13 cellular contexts compared by ENCODE assay signal in genomic region chr6:138957903-138958302, GRCh38. TPM values are rescaled to one million over a fixed set of nuclear protein-coding genes. Genes with fewer than 3 reads are reported as not detected.
DNase-seq lines count a peak whose midpoint lies in the region; ATAC-seq and TF ChIP-seq lines count a peak whose summit lies in the region.
"Had no signal": no experiment of that assay in that cellular context is flagged by ENCODE, and none has a peak within 500 bp of the region (broad histone marks: within the 10 kb centered on the region; RNA-seq: fewer than 3 reads in every experiment).

No MANE protein-coding gene starts in this region.

- intact Hi-C loops in esophagus muscularis mucosa (cut with DNase I) (no loop called here), adrenal gland (cut with DNase I) (no loop called here)

- no peaks in the 10 kb centered on the region for H3F3A ChIP-seq in neural progenitor cell (ENCODE audit: low read depth)

- H3K27me3 ChIP-seq in esophagus muscularis mucosa (no peaks in the 10 kb centered on the region), adrenal gland (no peaks in the 10 kb centered on the region), neural progenitor cell (no peaks in the 10 kb centered on the region)

- H4K20me1 ChIP-seq in neural progenitor cell (ENCODE audit: low read depth) = peaks cover 31% of the 10 kb centered on the region

- H3K36me3 Mint-ChIP-seq in activated T-cell treated with anti-CD3 and anti-CD28 coated beads, Interleukin-2, amount 50 U/mL, for 4 hours (ENCODE audit: insufficient read depth) = peaks cover 7% of the 10 kb centered on the region
- H3K36me3 Mint-ChIP-seq in T-cell (peaks cover 12% of the 10 kb centered on the region), neural progenitor cell (peaks cover 3% of the 10 kb centered on the region)
- H3K36me3 Mint-ChIP-seq: IgD-negative memory B cell had no signal

- WGBS in esophagus muscularis mucosa = 42% methylated on average over 2 of the region's 2 CpGs
- WGBS in adrenal gland, 4 donors = 50 to 60% (median 56%) methylated on average over 2 of the region's 2 CpGs

- CTCF ChIA-PET in T-cell (lab: Charles Lee) = no interaction called here

- POLR2A ChIA-PET in T-cell (lab: Charles Lee) = interaction anchor here (0.5 to 0.6 kb wide), 2 partner anchors 14 to 345 kb away, joined by 3 to 4 read pairs; no protein-coding TSS in a partner anchor

- peak overlapping the region; percentile 9 for H3K4me3 Mint-ChIP-seq in activated T-cell treated with anti-CD3 and anti-CD28 coated beads, Interleukin-2, amount 50 U/mL, for 4 hours
- H3K4me3 Mint-ChIP-seq in T-cell (peak overlapping the region in 1 of 3 donors; percentile 24), neural progenitor cell (no peak overlapping the region)
- peak overlapping the region; percentile 30 to 47 for H3K4me3 Mint-ChIP-seq in stimulated activated naive CD8-positive, alpha-beta T cell treated with anti-CD3 and anti-CD28 coated beads, Interleukin-15, amount 100 ng/mL, for 72 hours
- H3K4me3 Mint-ChIP-seq: GM23338 had no signal

- no peak for TF ChIP-seq CTCF in esophagus muscularis mucosa (IDR thresholded peaks at IDR 0.05)
- TF ChIP-seq CTCF in adrenal gland (IDR thresholded peaks at IDR 0.05) = no peak
- no peak for TF ChIP-seq CTCF in neural progenitor cell (IDR thresholded peaks at IDR 0.05)

- peak overlapping the region; percentile 73 to 75 for H3K27ac Mint-ChIP-seq in T-cell
- peak overlapping the region; percentile 34 to 62 for H3K27ac Mint-ChIP-seq in stimulated activated naive CD8-positive, alpha-beta T cell treated with anti-CD3 and anti-CD28 coated beads, Interleukin-15, amount 100 ng/mL, for 72 hours
- no peak overlapping the region for H3K27ac Mint-ChIP-seq in neural progenitor cell

- no peak for DNase-seq in activated T-cell treated with anti-CD3 and anti-CD28 coated beads, Interleukin-2, amount 50 U/mL, for 4 hours
- DNase-seq in activated T-cell treated with anti-CD3 and anti-CD28 coated beads, Interleukin-2, amount 50 U/mL, for 48 hours = no peak
- DNase-seq in T-cell = no peak
- no peak for DNase-seq in esophagus muscularis mucosa (ENCODE audit: extremely low spot score)
- DNase-seq in stimulated activated naive CD8-positive, alpha-beta T cell treated with anti-CD3 and anti-CD28 coated beads, Interleukin-15, amount 100 ng/mL, for 72 hours = no peak
- no peak for DNase-seq in adrenal gland
- DNase-seq in neural progenitor cell (ENCODE audit: low spot score) = no peak
- DNase-seq: NCI-H1436; stimulated activated CD4-positive, alpha-beta T cell treated with anti-CD3 and anti-CD28 coated beads, Interleukin-4, amount 100 ng/mL, for 1 hour had no signal

- no peak for ATAC-seq in activated T-cell treated with anti-CD3 and anti-CD28 coated beads, Interleukin-2, amount 50 U/mL, for 4 hours
- ATAC-seq in T-cell (replicated peaks in 1 of 4) (peak in 2 of 4 experiments; percentile 32 to 46), HG03139 (IDR thresholded peaks at IDR 0.05; ENCODE audit: unreplicated experiment) (no peak)
- no peak for ATAC-seq in stimulated activated naive CD8-positive, alpha-beta T cell treated with anti-CD3 and anti-CD28 coated beads, Interleukin-15, amount 100 ng/mL, for 72 hours
- ATAC-seq: GM23338 had no signal

- H3K9me3 ChIP-seq in esophagus muscularis mucosa (no peaks in the 10 kb centered on the region), adrenal gland (replicated peaks in 1 of 3) (no peaks in the 10 kb centered on the region), neural progenitor cell (ENCODE audit: low read depth) (no peaks in the 10 kb centered on the region)

- H3K4me1 ChIP-seq in esophagus muscularis mucosa (peaks cover 19 to 25% (median 21%) of the 10 kb centered on the region in 4 donors), adrenal gland (replicated peaks in 1 of 2) (peaks cover 0 to 7% of the 10 kb centered on the region in 2 donors), neural progenitor cell (peaks cover 13% of the 10 kb centered on the region)

- H3K27ac ChIP-seq in esophagus muscularis mucosa (replicated peaks in 1 of 4) = peak overlapping the region; percentile 8 to 27 (median 17)
- no peak overlapping the region for H3K27ac ChIP-seq in adrenal gland
- no peak overlapping the region for H3K27ac ChIP-seq in neural progenitor cell
- H3K27ac ChIP-seq: VCaP had no signal

- H3K27me3 Mint-ChIP-seq in activated T-cell treated with anti-CD3 and anti-CD28 coated beads, Interleukin-2, amount 50 U/mL, for 4 hours (ENCODE audit: low read depth) = no peaks in the 10 kb centered on the region
- H3K27me3 Mint-ChIP-seq in T-cell = no peaks in the 10 kb centered on the region
- H3K27me3 Mint-ChIP-seq in stimulated activated naive CD8-positive, alpha-beta T cell treated with anti-CD3 and anti-CD28 coated beads, Interleukin-15, amount 100 ng/mL, for 72 hours = no peaks in the 10 kb centered on the region
- no peaks in the 10 kb centered on the region for H3K27me3 Mint-ChIP-seq in neural progenitor cell (ENCODE audit: insufficient read depth, low read depth)
- H3K27me3 Mint-ChIP-seq: IgD-negative memory B cell had no signal

- H3K9me3 Mint-ChIP-seq in activated T-cell treated with anti-CD3 and anti-CD28 coated beads, Interleukin-2, amount 50 U/mL, for 4 hours = peaks cover 5% of the 10 kb centered on the region
- H3K9me3 Mint-ChIP-seq in T-cell (no peaks in the 10 kb centered on the region), neural progenitor cell (no peaks in the 10 kb centered on the region)
- no peaks in the 10 kb centered on the region for H3K9me3 Mint-ChIP-seq in stimulated activated naive CD8-positive, alpha-beta T cell treated with anti-CD3 and anti-CD28 coated beads, Interleukin-15, amount 100 ng/mL, for 72 hours
- H3K9me3 Mint-ChIP-seq: GM23338 had no signal

- H3K4me2 ChIP-seq in neural progenitor cell = no peak overlapping the region
- H3K4me2 ChIP-seq: GM23338 had no signal

- TF ChIP-seq EP300 in esophagus muscularis mucosa (IDR thresholded peaks at IDR 0.05) = no peak

- H3K9ac ChIP-seq in neural progenitor cell = no peak overlapping the region

- H3K79me2 ChIP-seq in neural progenitor cell (ENCODE audit: low read depth) = peaks cover 100% of the 10 kb centered on the region

- H3K4me3 ChIP-seq in esophagus muscularis mucosa (no peak overlapping the region), adrenal gland (no peak overlapping the region), neural progenitor cell (no peak overlapping the region)
- H3K4me3 ChIP-seq: GM23338 had no signal

- TF ChIP-seq POLR2A in esophagus muscularis mucosa (IDR thresholded peaks at IDR 0.05; ENCODE audit: low read depth) = no peak
- TF ChIP-seq POLR2A in adrenal gland (IDR thresholded peaks at IDR 0.05) = no peak

- no peak overlapping the region for H2AFZ ChIP-seq in neural progenitor cell (replicated peaks)
- H2AFZ ChIP-seq: GM23338 had no signal

- H3K4me1 Mint-ChIP-seq in activated T-cell treated with anti-CD3 and anti-CD28 coated beads, Interleukin-2, amount 50 U/mL, for 4 hours (ENCODE audit: low read depth) = peaks cover 62% of the 10 kb centered on the region
- H3K4me1 Mint-ChIP-seq in T-cell = peaks cover 72 to 81% (median 78%) of the 10 kb centered on the region in 3 donors
- H3K4me1 Mint-ChIP-seq in stimulated activated naive CD8-positive, alpha-beta T cell treated with anti-CD3 and anti-CD28 coated beads, Interleukin-15, amount 100 ng/mL, for 72 hours = peaks cover 60% of the 10 kb centered on the region
- H3K4me1 Mint-ChIP-seq in neural progenitor cell = no peaks in the 10 kb centered on the region

- H3K36me3 ChIP-seq in esophagus muscularis mucosa (no peaks in the 10 kb centered on the region), adrenal gland (replicated peaks in 1 of 2) (no peaks in the 10 kb centered on the region), neural progenitor cell (peaks cover 3% of the 10 kb centered on the region)

RNA-seq across cellular contexts. Expression of gene REPS1, which starts 30.1 kb away (rescaled TPM):
- total RNA-seq in activated T-cell treated with anti-CD3 and anti-CD28 coated beads, Interleukin-2, amount 50 U/mL, for 4 hours = 10 to 100 TPM; 58.5 to 62.4 (median 58.6) TPM
- 10 to 100 TPM; 43.6 to 71.3 (median 46.5) TPM for total RNA-seq in T-cell
- total RNA-seq in esophagus muscularis mucosa = 10 to 100 TPM; 23.4 to 43.2 (median 30.1) TPM
- total RNA-seq in adrenal gland = 10 to 100 TPM; 19.1 to 29.3 (median 25.5) TPM
- 10 to 100 TPM; 26.4 to 32.0 (median 28.8) TPM for polyA plus RNA-seq in adrenal gland
- 86.1 and 97.5 TPM in 2 replicates for total RNA-seq in neural progenitor cell (ENCODE audit: low replicate concordance)

Comparison
In these comparisons a context has a peak if more than half of its experiments do, and no peak if none do; other contexts are left out.
1. H3K27ac ChIP-seq: peak in esophagus muscularis mucosa (4 of 4); none in adrenal gland (0 of 5) and neural progenitor cell (single experiment).